14 cellular contexts compared by ENCODE assay signal in genomic region chr13:95236774-95237173, GRCh38.
"Had no signal": no experiment of that assay in that cellular context is flagged by ENCODE, and none has a peak within 500 bp of the region (broad histone marks: within the 10 kb centered on the region; RNA-seq: fewer than 3 reads in every experiment).

No MANE protein-coding gene starts in this region.

- H3K27me3 Mint-ChIP-seq: activated naive CD8-positive, alpha-beta T cell treated with anti-CD3 and anti-CD28 coated beads, Interleukin-2, amount 10 ng/mL, durations not matched to agents 7 days and 5 days had no signal

- H3K27me3 ChIP-seq: esophagus muscularis mucosa, ovary had no signal

- H3K4me1 ChIP-seq: breast epithelium, esophagus muscularis mucosa had no signal

- DNase-seq: activated CD4-positive, alpha-beta T cell treated with anti-CD3 and anti-CD28 coated beads, Interleukin-2, amount 50 U/mL, for 1 hour; activated effector memory CD4-positive, alpha-beta T cell treated with anti-CD3 and anti-CD28 coated beads, Interleukin-2, amount 50 U/mL, for 16 hours; activated naive CD8-positive, alpha-beta T cell treated with anti-CD3 and anti-CD28 coated beads, Interleukin-2, amount 10 ng/mL, durations not matched to agents 7 days and 5 days; aorta; hypothalamus; mammary epithelial cell; ovary; retina; T-helper 2 cell had no signal

- H3K27ac ChIP-seq: breast epithelium, esophagus muscularis mucosa, ovary, skin epidermis had no signal

- H3K4me3 ChIP-seq: breast epithelium, esophagus muscularis mucosa, ovary, skin epidermis had no signal

- H3K36me3 ChIP-seq: breast epithelium, esophagus muscularis mucosa, ovary had no signal

- H3K27ac Mint-ChIP-seq: activated naive CD8-positive, alpha-beta T cell treated with anti-CD3 and anti-CD28 coated beads, Interleukin-2, amount 10 ng/mL, durations not matched to agents 7 days and 5 days; stimulated activated effector memory CD8-positive, alpha-beta T cell treated with anti-CD3 and anti-CD28 coated beads, Interleukin-12 subunit alpha, Interleukin-12 subunit beta, amount 100 ng/mL, for 72 hours had no signal

- H3K9me3 Mint-ChIP-seq: activated naive CD8-positive, alpha-beta T cell treated with anti-CD3 and anti-CD28 coated beads, Interleukin-2, amount 10 ng/mL, durations not matched to agents 7 days and 5 days; nephron; stimulated activated effector memory CD8-positive, alpha-beta T cell treated with anti-CD3 and anti-CD28 coated beads, Interleukin-12 subunit alpha, Interleukin-12 subunit beta, amount 100 ng/mL, for 72 hours had no signal

- ATAC-seq: stimulated activated effector memory CD8-positive, alpha-beta T cell treated with anti-CD3 and anti-CD28 coated beads, Interleukin-12 subunit alpha, Interleukin-12 subunit beta, amount 100 ng/mL, for 72 hours had no signal

- H3K9me3 ChIP-seq: breast epithelium, esophagus muscularis mucosa, ovary had no signal

- H3K4me3 Mint-ChIP-seq: activated naive CD8-positive, alpha-beta T cell treated with anti-CD3 and anti-CD28 coated beads, Interleukin-2, amount 10 ng/mL, durations not matched to agents 7 days and 5 days; nephron; stimulated activated effector memory CD8-positive, alpha-beta T cell treated with anti-CD3 and anti-CD28 coated beads, Interleukin-12 subunit alpha, Interleukin-12 subunit beta, amount 100 ng/mL, for 72 hours had no signal
